11 cellular contexts compared by ENCODE assay signal in the genomic region with DNA sequence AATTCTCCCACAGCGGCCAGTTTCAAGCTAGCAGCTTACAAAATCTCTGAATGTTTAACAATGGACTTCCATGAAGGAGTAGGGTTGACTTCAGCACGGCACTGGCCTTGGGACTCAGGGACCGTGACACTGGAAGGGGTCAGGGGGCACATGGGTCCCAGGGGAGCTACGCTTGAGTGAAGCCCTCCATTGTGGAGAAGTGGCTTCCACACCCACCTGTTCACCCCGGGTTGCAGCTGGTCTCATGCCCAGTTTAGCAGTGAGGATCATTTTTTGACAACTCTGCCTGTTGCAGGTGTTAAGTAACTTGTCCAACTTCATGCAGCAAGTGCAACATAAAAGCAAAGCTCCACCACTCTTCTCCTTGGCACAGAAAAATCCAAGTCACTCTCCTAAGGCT.
DNase-seq lines count a peak whose midpoint lies in the region; ATAC-seq, FAIRE-seq and TF ChIP-seq lines count a peak whose summit lies in the region.
"Had no signal": no experiment of that assay in that cellular context is flagged by ENCODE, and none has a peak within 500 bp of the region (broad histone marks: within the 10 kb centered on the region; RNA-seq: fewer than 3 reads in every experiment).

No MANE protein-coding gene starts in this region.

- no peak for FAIRE-seq in urothelium cell line (lab: Jason Lieb, UNC)

- ATAC-seq in heart right ventricle = no peak
- peak; percentile 13 for ATAC-seq in mucosa of descending colon
- ATAC-seq in HG02852 (IDR thresholded peaks at IDR 0.05; ENCODE audit: unreplicated experiment) = no peak

- H3K4me1 ChIP-seq in heart right ventricle = peaks cover 0 to 6% (median 0%) of the 10 kb centered on the region in 9 donors
- H3K4me1 ChIP-seq in mucosa of descending colon (ENCODE audit: low read depth) = no peaks in the 10 kb centered on the region
- H3K4me1 ChIP-seq: prostate gland had no signal

- no peaks in the 10 kb centered on the region for H3K36me3 ChIP-seq in heart right ventricle
- H3K36me3 ChIP-seq in mucosa of descending colon (ENCODE audit: low read depth) = no peaks in the 10 kb centered on the region
- H3K36me3 ChIP-seq: prostate gland had no signal

- H3K27ac ChIP-seq in heart right ventricle = no peak overlapping the region
- H3K27ac ChIP-seq: prostate gland had no signal

- H3K27me3 ChIP-seq in heart right ventricle = no peaks in the 10 kb centered on the region

- H3K9me3 Mint-ChIP-seq in brain = peaks cover 0 to 10% (median 0%) of the 10 kb centered on the region in 5 experiments
- no peaks in the 10 kb centered on the region for H3K9me3 Mint-ChIP-seq in activated CD4-positive, alpha-beta memory T cell treated with anti-CD3 and anti-CD28 coated beads for 36 hours

- no peak overlapping the region for H3K27ac Mint-ChIP-seq in brain
- no peak overlapping the region for H3K27ac Mint-ChIP-seq in activated CD4-positive, alpha-beta memory T cell treated with anti-CD3 and anti-CD28 coated beads for 36 hours

- H3K9me3 ChIP-seq in heart right ventricle (no peaks in the 10 kb centered on the region), mucosa of descending colon (no peaks in the 10 kb centered on the region)
- H3K9me3 ChIP-seq: prostate gland had no signal

- TF ChIP-seq CTCF in heart right ventricle (IDR thresholded peaks at IDR 0.05) (no peak), brain (conservative IDR thresholded peaks at IDR 0.05) (no peak), mucosa of descending colon (IDR thresholded peaks at IDR 0.05) (no peak)

- WGBS in heart right ventricle, 2 donors = 74 to 76% methylated on average over 5 of the region's 5 CpGs

- intact Hi-C loops in heart right ventricle (cut with DNase I) (no loop called here), cardiac septum (cut with DNase I) (no loop called here), mucosa of descending colon (cut with DNase I, micrococcal nuclease) (no loop called here)
- intact Hi-C loops in activated CD4-positive, alpha-beta memory T cell treated with anti-CD3 and anti-CD28 coated beads for 36 hours (cut with micrococcal nuclease) = no loop called here

- H3K27me3 Mint-ChIP-seq in brain = peaks cover 8% of the 10 kb centered on the region
- H3K27me3 Mint-ChIP-seq in activated CD4-positive, alpha-beta memory T cell treated with anti-CD3 and anti-CD28 coated beads for 36 hours = no peaks in the 10 kb centered on the region

- POLR2A ChIA-PET in activated CD4-positive, alpha-beta memory T cell treated with anti-CD3 and anti-CD28 coated beads for 36 hours (lab: Charles Lee) = no interaction called here

- H3K4me3 ChIP-seq in heart right ventricle (peak overlapping the region in 6 of 10 donors; percentile 21 to 37 (median 33)), mucosa of descending colon (no peak overlapping the region)

- DNase-seq in heart right ventricle (no peak), cardiac septum (ENCODE audit: low spot score) (no peak), mucosa of descending colon (no peak), urothelium cell line (ENCODE audit: low spot score) (peak; percentile 49), NCI-H1048 (lab: John Stamatoyannopoulos, UW) (no peak)
- DNase-seq in activated CD4-positive, alpha-beta memory T cell treated with anti-CD3 and anti-CD28 coated beads for 36 hours = no peak
- DNase-seq: aorta, NCI-H345 had no signal

- peak overlapping the region in 4 of 5 experiments; percentile 41 to 73 (median 69) for H3K4me3 Mint-ChIP-seq in brain
- H3K4me3 Mint-ChIP-seq in activated CD4-positive, alpha-beta memory T cell treated with anti-CD3 and anti-CD28 coated beads for 36 hours = no peak overlapping the region

- H3K4me1 Mint-ChIP-seq in brain = peaks cover 6% of the 10 kb centered on the region
- H3K4me1 Mint-ChIP-seq in activated CD4-positive, alpha-beta memory T cell treated with anti-CD3 and anti-CD28 coated beads for 36 hours (ENCODE audit: low read depth) = peaks cover 4% of the 10 kb centered on the region

- no peaks in the 10 kb centered on the region for H3K36me3 Mint-ChIP-seq in brain
- no peaks in the 10 kb centered on the region for H3K36me3 Mint-ChIP-seq in activated CD4-positive, alpha-beta memory T cell treated with anti-CD3 and anti-CD28 coated beads for 36 hours

- CTCF ChIA-PET in activated CD4-positive, alpha-beta memory T cell treated with anti-CD3 and anti-CD28 coated beads for 36 hours (lab: Charles Lee) = no interaction called here
